In genomic region chr2:207154556-207155179, GRCh38 we compare ENCODE assay signal across 14 cellular contexts. TPM values are rescaled to one million over a fixed set of nuclear protein-coding genes. Genes with fewer than 3 reads are reported as not detected.
A peak's percentile ranks its signal among the peaks of the same experiment; 100 is the strongest.
DNase-seq lines count a peak whose midpoint lies in the region; ATAC-seq, FAIRE-seq and TF ChIP-seq lines count a peak whose summit lies in the region.
"Had no signal": no experiment of that assay in that cellular context is flagged by ENCODE, and none has a peak within 500 bp of the region (broad histone marks: within the 10 kb centered on the region; RNA-seq: fewer than 3 reads in every experiment).

No MANE protein-coding gene starts in this region.

- no peak overlapping the region for H4K5ac ChIP-seq in H1 (ENCODE audit: insufficient read length, low read depth, low read length)

- no peak for TF ChIP-seq POLR2A in A549 (IDR thresholded peaks at IDR 0.05; ENCODE audit: low read length)
- TF ChIP-seq POLR2A in H1 (IDR thresholded peaks at IDR 0.05; ENCODE audit: control extremely low read depth in 1 of 2, low read depth in 2 of 2, low read length in 2 of 2) = no peak

- H3K27ac ChIP-seq in A549 (no peak overlapping the region; a peak in 1 of 6 replicates), H1 (ENCODE audit: low read depth, low read length) (no peak overlapping the region), smooth muscle cell (ENCODE audit: low read depth) (no peak overlapping the region)
- H3K27ac ChIP-seq: foreskin keratinocyte had no signal

- H3K4me3 Mint-ChIP-seq in IgD-negative memory B cell = peak overlapping the region in 2 of 4 donors; percentile 51 to 67
- no peak overlapping the region for H3K4me3 Mint-ChIP-seq in nephron progenitor cell
- H3K4me3 Mint-ChIP-seq: activated naive CD8-positive, alpha-beta T cell treated with anti-CD3 and anti-CD28 coated beads, Interleukin-2, amount 10 ng/mL, durations not matched to agents 7 days and 5 days had no signal

- H3K27me3 Mint-ChIP-seq in IgD-negative memory B cell = no peaks in the 10 kb centered on the region
- no peaks in the 10 kb centered on the region for H3K27me3 Mint-ChIP-seq in nephron progenitor cell (ENCODE audit: low read depth, poor library complexity)
- H3K27me3 Mint-ChIP-seq: activated naive CD8-positive, alpha-beta T cell treated with anti-CD3 and anti-CD28 coated beads, Interleukin-2, amount 10 ng/mL, durations not matched to agents 7 days and 5 days had no signal

- H3K4me2 ChIP-seq in A549 (peak overlapping the region; percentile 59), H1 (ENCODE audit: insufficient read depth in 1 of 2, low read depth in 2 of 2, low read length in 2 of 2) (no peak overlapping the region), smooth muscle cell (no peak overlapping the region)

- H3K18ac ChIP-seq in H1 (ENCODE audit: extremely low read depth, low read length) = no peak overlapping the region

- H2AFZ ChIP-seq in H1 (ENCODE audit: low read length) (no peak overlapping the region), smooth muscle cell (ENCODE audit: low read depth) (no peak overlapping the region)

- FAIRE-seq in A549 (lab: Jason Lieb, UNC) (no peak), H1 (lab: Jason Lieb, UNC) (no peak)

- H3K27ac Mint-ChIP-seq in IgD-negative memory B cell = peak overlapping the region in 2 of 3 donors; percentile 11 to 54
- H3K27ac Mint-ChIP-seq in nephron progenitor cell = peak overlapping the region; percentile 52
- H3K27ac Mint-ChIP-seq: activated naive CD8-positive, alpha-beta T cell treated with anti-CD3 and anti-CD28 coated beads, Interleukin-2, amount 10 ng/mL, durations not matched to agents 7 days and 5 days had no signal

- ATAC-seq in A549 = no peak
- no peak for ATAC-seq in GM18502 (IDR thresholded peaks at IDR 0.05; ENCODE audit: poor library complexity, unreplicated experiment)
- ATAC-seq: foreskin keratinocyte had no signal

- H2BK5ac ChIP-seq in H1 (ENCODE audit: low read depth, low read length) = no peak overlapping the region

- H3K4me1 Mint-ChIP-seq in IgD-negative memory B cell (peaks cover 72 to 81% (median 76%) of the 10 kb centered on the region in 3 donors), nephron progenitor cell (peaks cover 81% of the 10 kb centered on the region)

- H2BK12ac ChIP-seq in H1 (ENCODE audit: low read depth, low read length) = no peak overlapping the region

- POLR2A ChIA-PET in A549 (lab: Yijun Ruan, JAX) (interaction anchor here (0.7 kb wide), 1 partner anchor 12 kb away, joined by 3 read pairs; no protein-coding TSS in a partner anchor), H1 (lab: Charles Lee; ENCODE audit: partially characterized antibody) (interaction anchor here (1.6 to 9.2 kb wide), 2 partner anchors 12 to 13 kb away, joined by 4 to 103 read pairs; partner anchors contain the start of gene KLF7)

- H3K4me1 ChIP-seq in A549 (peaks cover 99% of the 10 kb centered on the region), H1 (replicated peaks in 1 of 4; ENCODE audit: control insufficient read depth in 3 of 4, insufficient read depth in 4 of 4, low read length in 3 of 4) (peaks cover 14 to 41% (median 20%) of the 10 kb centered on the region in 4 experiments; a peak in 6 of 7 replicates), smooth muscle cell (ENCODE audit: low read depth) (peaks cover 48% of the 10 kb centered on the region)

- no peak overlapping the region for H3K4ac ChIP-seq in H1 (replicated peaks; ENCODE audit: insufficient read length, low read depth, low read length)

- no peak for TF ChIP-seq CTCF in A549 (IDR thresholded peaks at IDR 0.05)
- no peak for TF ChIP-seq CTCF in H1 (IDR thresholded peaks at IDR 0.05; ENCODE audit: control extremely low read depth in 1 of 3, insufficient read depth in 1 of 3, low read depth in 1 of 3, low read length in 3 of 3)
- no peak for TF ChIP-seq CTCF in nephron progenitor cell (IDR thresholded peaks at IDR 0.05)
- TF ChIP-seq CTCF in smooth muscle cell (IDR thresholded peaks at IDR 0.05; ENCODE audit: borderline replicate concordance, insufficient read depth, poor library complexity, severe bottlenecking) = no peak

- no peak overlapping the region for H2AK5ac ChIP-seq in H1 (ENCODE audit: low read depth, low read length)

- H3K36me3 Mint-ChIP-seq in IgD-negative memory B cell (peaks cover 5% of the 10 kb centered on the region), nephron progenitor cell (ENCODE audit: low read depth) (no peaks in the 10 kb centered on the region)

- 0 out of 2 replicates have a peak overlapping the region, but pooled peaks have one; percentile 11 for H2BK20ac ChIP-seq in H1 (ENCODE audit: low read length)

- no peak overlapping the region for H2BK120ac ChIP-seq in H1 (replicated peaks; ENCODE audit: low read depth, low read length)

- no peaks in the 10 kb centered on the region for H3K23me2 ChIP-seq in H1 (ENCODE audit: low read depth, low read length)

- H3F3A ChIP-seq in smooth muscle cell (ENCODE audit: low read depth) = no peaks in the 10 kb centered on the region

- no peak overlapping the region for H2BK15ac ChIP-seq in H1 (ENCODE audit: low read length)

- TF ChIP-seq EP300 in A549 (IDR thresholded peaks at IDR 0.05) (no peak), H1 (IDR thresholded peaks at IDR 0.05; ENCODE audit: borderline replicate concordance in 1 of 2, low read depth in 2 of 2, low read length in 2 of 2) (no peak)

- no peak overlapping the region for H3K23ac ChIP-seq in H1 (ENCODE audit: insufficient read length)

- DNase-seq in A549 (ENCODE audit: low read depth in 1 of 2, low spot score in 1 of 2) (no peak), H1 (ENCODE audit: low read depth in 1 of 2, low spot score in 2 of 2) (no peak), nephron progenitor cell (no peak), smooth muscle cell (lab: John Stamatoyannopoulos, UW; ENCODE audit: unreplicated experiment) (no peak), cerebellar cortex (ENCODE audit: low spot score) (no peak)
- DNase-seq in activated CD4-positive, alpha-beta T cell treated with anti-CD3 and anti-CD28 coated beads for 4 hours = no peak
- DNase-seq: activated naive CD8-positive, alpha-beta T cell treated with anti-CD3 and anti-CD28 coated beads, Interleukin-2, amount 10 ng/mL, durations not matched to agents 7 days and 5 days; foreskin keratinocyte; NCI-H446 treated with DMSO at 0.1 percent for 48 hours; nucleus accumbens; stimulated activated CD4-positive, alpha-beta T cell treated with anti-CD3 and anti-CD28 coated beads, Interleukin-12 subunit alpha, Interleukin-12 subunit beta, amount 100 ng/mL, for 4 hours; T-helper 9 cell had no signal

- H3K27me3 ChIP-seq in H1 (replicated peaks in 1 of 4; ENCODE audit: control insufficient read depth in 3 of 4, extremely low read depth in 1 of 4, insufficient read depth in 3 of 4, low read length in 3 of 4) = no peaks in the 10 kb centered on the region
- no peaks in the 10 kb centered on the region for H3K27me3 ChIP-seq in smooth muscle cell (ENCODE audit: low read depth)
- H3K27me3 ChIP-seq: foreskin keratinocyte had no signal

- H4K20me1 ChIP-seq in H1 (replicated peaks in 1 of 2; ENCODE audit: control insufficient read depth in 1 of 2, insufficient read depth in 2 of 2, low read length in 2 of 2) = no peaks in the 10 kb centered on the region
- peaks cover 100% of the 10 kb centered on the region for H4K20me1 ChIP-seq in smooth muscle cell (ENCODE audit: low read depth)

- H3K36me3 ChIP-seq in H1 (ENCODE audit: control insufficient read depth in 2 of 4, insufficient read depth in 4 of 4, low read length in 3 of 4) (no peaks in the 10 kb centered on the region), smooth muscle cell (ENCODE audit: low read depth) (no peaks in the 10 kb centered on the region)

- H3K79me1 ChIP-seq in H1 (ENCODE audit: low read depth, low read length) = peaks cover 13% of the 10 kb centered on the region

- WGBS in A549 (ENCODE audit: missing lambda C conversion rate) = 79% methylated on average over 4 of the region's 4 CpGs
- 89% methylated on average over 4 of the region's 4 CpGs; no CpG with 5 or more reads in 1 of the 2 experiments for WGBS in H1 (ENCODE audit: extremely low coverage in 1 of 2, insufficient coverage in 1 of 2, insufficient read length in 1 of 2, insufficient replicate concordance in 2 of 2, low coverage in 1 of 2, low lambda C conversion rate in 2 of 2, missing lambda C conversion rate in 1 of 2), 2 experiments
- WGBS in smooth muscle cell (ENCODE audit: low lambda C conversion rate) = 89% methylated on average over 4 of the region's 4 CpGs

- no peak overlapping the region for H4K91ac ChIP-seq in H1 (replicated peaks; ENCODE audit: insufficient read length, low read length)

- no peak overlapping the region for H3K56ac ChIP-seq in H1 (replicated peaks; ENCODE audit: insufficient read length, low read depth, low read length)

- CTCF ChIA-PET in A549 (lab: Yijun Ruan, JAX) (interaction anchor here (0.7 to 2.0 kb wide), 3 partner anchors 11 to 319 kb away, joined by 3 to 7 read pairs (median 5); no protein-coding TSS in a partner anchor), H1 (lab: Charles Lee; ENCODE audit: partially characterized antibody) (interaction anchor here (0.8 to 2.2 kb wide), 4 partner anchors 12 to 318 kb away, joined by 3 to 7 read pairs (median 4); no protein-coding TSS in a partner anchor)

- H4K8ac ChIP-seq in H1 (ENCODE audit: extremely low read depth, insufficient read depth, low read length) = no peak overlapping the region

- peaks cover 25 to 99% of the 10 kb centered on the region in 2 experiments; a peak in 3 of 4 replicates for H3K79me2 ChIP-seq in H1 (ENCODE audit: control insufficient read depth in 1 of 2, insufficient read depth in 2 of 2, low read length in 2 of 2)
- peaks cover 99% of the 10 kb centered on the region for H3K79me2 ChIP-seq in smooth muscle cell (ENCODE audit: low read depth)

- H3K4me3 ChIP-seq in A549 = no peak overlapping the region
- no peak overlapping the region for H3K4me3 ChIP-seq in H1 (ENCODE audit: extremely low read depth in 1 of 4, insufficient read depth in 2 of 4, low read depth in 3 of 4, low read length in 4 of 4)
- no peak overlapping the region for H3K4me3 ChIP-seq in smooth muscle cell

- H3K14ac ChIP-seq in H1 (ENCODE audit: insufficient read length) = no peak overlapping the region

- no peaks in the 10 kb centered on the region for H3K9me3 Mint-ChIP-seq in IgD-negative memory B cell
- H3K9me3 Mint-ChIP-seq in nephron progenitor cell = no peaks in the 10 kb centered on the region
- H3K9me3 Mint-ChIP-seq: activated naive CD8-positive, alpha-beta T cell treated with anti-CD3 and anti-CD28 coated beads, Interleukin-2, amount 10 ng/mL, durations not matched to agents 7 days and 5 days had no signal

- TF ChIP-seq RAD21 in A549 (conservative IDR thresholded peaks at IDR 0.05 in 1 of 2, IDR thresholded peaks at IDR 0.05 in 1 of 2) = no peak
- TF ChIP-seq RAD21 in H1 (IDR thresholded peaks at IDR 0.05 in 1 of 2, conservative IDR thresholded peaks at IDR 0.05 in 1 of 2; ENCODE audit: low read depth in 2 of 2, low read length in 2 of 2) = no peak

- H3K9ac ChIP-seq in H1 (replicated peaks in 1 of 4; ENCODE audit: extremely low read depth in 1 of 4, low read depth in 3 of 4, low read length in 3 of 4) = no peak overlapping the region
- no peak overlapping the region for H3K9ac ChIP-seq in smooth muscle cell (ENCODE audit: low read depth)

- H3K9me3 ChIP-seq in A549 = no peaks in the 10 kb centered on the region
- H3K9me3 ChIP-seq in H1 (ENCODE audit: insufficient read depth in 2 of 2, low read depth in 1 of 2, low read length in 1 of 2) = no peaks in the 10 kb centered on the region
- H3K9me3 ChIP-seq in smooth muscle cell (replicated peaks; ENCODE audit: low read depth) = no peaks in the 10 kb centered on the region

RNA-seq across cellular contexts. Expression of gene KLF7, which starts 11.1 kb away (rescaled TPM):
- polyA plus RNA-seq in A549 (2011; rRNA removed) (29.8 and 31.5 TPM in 2 replicates), A549 (2017; fragmentation: RNase III; extraction: RNeasy Plus Mini Kit Qiagen cat#74134 plus additional on column Dnase treatment) (17.2 to 18.0 TPM (median 17.8 TPM) in 3 replicates), IgD-negative memory B cell (17.9 TPM), H1 (2011; rRNA removed) (9.6 and 19.3 TPM in 2 replicates), smooth muscle cell (12.2 and 12.7 TPM in 2 replicates)
- polyA plus RNA-seq in A549 (2012; cell fraction: cytosol; rRNA removed) = 15.5 and 19.1 TPM in 2 replicates
- 29.5 and 35.8 TPM in 2 replicates for polyA plus RNA-seq in A549 (2012; cell fraction: nucleus; rRNA removed)
- 101 and 114 TPM in 2 replicates for polyA minus RNA-seq in A549 (2011; rRNA and poly(A)+ RNA removed)
- total RNA-seq in H1 (2021; fragmentation: NEBNext Ultra II Directional; extraction: Animal tissue kit (Norgen Biotek cat#: 25700)) = 21.3 and 23.3 TPM in 2 replicates
- 11.3 TPM for polyA plus RNA-seq in H1 (2011; cell fraction: cytosol; rRNA removed)
- 28.7 TPM for polyA plus RNA-seq in H1 (2011; cell fraction: nucleus; rRNA removed)
- 7.7 to 13.3 TPM (median 12.2 TPM) in 4 replicates for polyA plus RNA-seq in H1 (2012, experiment 1 of 2)
- 1.4 TPM for polyA plus RNA-seq in H1 (2012, experiment 2 of 2)
- polyA plus RNA-seq in H1 (2013, experiment 1 of 2) = 16.1 TPM
- 16.9 TPM for polyA plus RNA-seq in H1 (2013, experiment 2 of 2)
- 21.9 and 35.0 TPM in 2 replicates for polyA minus RNA-seq in H1 (2011; rRNA and poly(A)+ RNA removed)
- 13.7 TPM for polyA minus RNA-seq in H1 (2011; cell fraction: cytosol; rRNA and poly(A)+ RNA removed)
- 37.5 TPM for polyA minus RNA-seq in H1 (2011; cell fraction: nucleus; rRNA and poly(A)+ RNA removed)
- 16.1 and 27.6 TPM in 2 replicates for total RNA-seq in smooth muscle cell
